16 cellular contexts compared by ENCODE assay signal in the genomic region with DNA sequence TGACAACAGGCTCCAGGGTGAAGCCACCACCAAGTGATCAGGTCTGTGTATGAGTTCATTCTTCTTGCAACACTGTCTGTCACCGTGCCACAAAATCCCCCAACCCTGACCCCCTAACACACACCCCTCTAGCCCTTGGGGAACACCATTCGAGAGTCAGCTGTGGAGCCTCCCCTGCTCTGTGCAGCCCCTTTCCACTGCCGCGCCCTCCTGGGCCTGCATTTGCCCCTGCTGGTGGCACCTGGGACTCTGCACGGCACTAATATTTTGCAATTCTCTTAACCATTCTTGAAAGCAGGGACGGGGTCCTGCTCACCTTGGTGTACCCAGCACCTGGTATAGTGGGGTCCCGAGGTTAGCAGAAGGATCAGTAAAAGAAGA.
A peak's percentile ranks its signal among the peaks of the same experiment; 100 is the strongest.
DNase-seq lines count a peak whose midpoint lies in the region; ATAC-seq, FAIRE-seq and TF ChIP-seq lines count a peak whose summit lies in the region.
"Had no signal": no experiment of that assay in that cellular context is flagged by ENCODE, and none has a peak within 500 bp of the region (broad histone marks: within the 10 kb centered on the region; RNA-seq: fewer than 3 reads in every experiment).

No MANE protein-coding gene starts in this region.

- H3K9ac ChIP-seq in adipocyte (ENCODE audit: low read length) (peak overlapping the region; percentile 78), HepG2 (ENCODE audit: insufficient read depth, low read depth, low read length) (no peak overlapping the region)

- H3K79me2 ChIP-seq in HepG2 (ENCODE audit: insufficient read depth, low read length) = peaks cover 14% of the 10 kb centered on the region

- H3K27ac Mint-ChIP-seq in type B pancreatic cell = no peak overlapping the region
- H3K27ac Mint-ChIP-seq: naive B cell had no signal

- DNase-seq in cardiac muscle cell (ENCODE audit: low read depth in 1 of 2, low spot score in 1 of 2) (no peak), left ventricle myocardium superior (no peak), adipocyte (ENCODE audit: low read depth) (no peak), HepG2 (ENCODE audit: low spot score) (no peak), type B pancreatic cell (ENCODE audit: extremely low spot score, unreplicated experiment) (peak; percentile 66), HuH-7.5 (ENCODE audit: low spot score) (no peak), T1000 (lab: John Stamatoyannopoulos, UW) (no peak)
- no peak for DNase-seq in stimulated activated naive CD8-positive, alpha-beta T cell treated with anti-CD3 and anti-CD28 coated beads, Interleukin-15, Interleukin-2, amounts not matched to agents 100 U/mL and 50 U/mL, for 24 hours
- DNase-seq: MM.1S, naive B cell, NCI-H345 had no signal

- BruUV-seq in HepG2 (replicated peaks; lab: Mats Ljungman, UMichigan) = no TSS peak

- H2AFZ ChIP-seq in HepG2 (ENCODE audit: low read length) = no peak overlapping the region

- no peak overlapping the region for H3K4me3 Mint-ChIP-seq in type B pancreatic cell
- H3K4me3 Mint-ChIP-seq: naive B cell had no signal

- H3K36me3 ChIP-seq in cardiac muscle cell (no peaks in the 10 kb centered on the region), adipocyte (ENCODE audit: control insufficient read depth, insufficient read depth, low read length, severe bottlenecking) (no peaks in the 10 kb centered on the region), HepG2 (replicated peaks in 1 of 2; ENCODE audit: control insufficient read depth in 1 of 2, insufficient read depth in 2 of 2, low read length in 2 of 2) (no peaks in the 10 kb centered on the region)

- no peaks in the 10 kb centered on the region for H3K9me3 Mint-ChIP-seq in type B pancreatic cell

- H3K9me3 ChIP-seq in cardiac muscle cell (ENCODE audit: low read depth) (no peaks in the 10 kb centered on the region), adipocyte (ENCODE audit: control insufficient read depth, low read length) (no peaks in the 10 kb centered on the region), HepG2 (ENCODE audit: low read length) (no peaks in the 10 kb centered on the region)

- intact Hi-C loops in left ventricle myocardium superior (cut with micrococcal nuclease) (no loop called here), HepG2 (cut with micrococcal nuclease; ENCODE audit: unreplicated experiment) (no loop called here)

- WGBS in HepG2 (ENCODE audit: low lambda C conversion rate) = 92% methylated on average over 7 of the region's 7 CpGs

- no peak for TF ChIP-seq RAD21 in HepG2 (CRISPR knock-in tag; IDR thresholded peaks at IDR 0.05)

- H3K4me2 ChIP-seq in HepG2 (ENCODE audit: low read depth, low read length) = no peak overlapping the region

- in situ Hi-C loops in HepG2 (cut with HindIII; ENCODE audit: extremely low pct_ligation_motif_present, low pct_unique_long_range_greater_than_20kb) = no loop called here

- CTCF ChIA-PET in HepG2 (lab: Yijun Ruan, JAX; ENCODE audit: low intra/inter-chr PET ratio, low total read pairs) = no interaction called here

- TF ChIP-seq EP300 in HepG2 (IDR thresholded peaks at IDR 0.05; ENCODE audit: low read depth in 2 of 2, low read length in 2 of 2) (no peak), HepG2 (CRISPR knock-in tag; IDR thresholded peaks at IDR 0.05; ENCODE audit: borderline replicate concordance) (no peak)

- POLR2A ChIA-PET in HepG2 (lab: Yijun Ruan, JAX) = no interaction called here

- H4K20me1 ChIP-seq in HepG2 (ENCODE audit: insufficient read depth, low read length) = peaks cover 42% of the 10 kb centered on the region; the same call in 1 of the 2 replicates

- ATAC-seq in left ventricle myocardium superior = no peak
- peak; percentile 47 for ATAC-seq in HepG2
- no peak for ATAC-seq in stimulated activated naive CD8-positive, alpha-beta T cell treated with anti-CD3 and anti-CD28 coated beads, Interleukin-15, Interleukin-2, amounts not matched to agents 100 U/mL and 50 U/mL, for 24 hours

- H3K36me3 Mint-ChIP-seq in type B pancreatic cell = no peaks in the 10 kb centered on the region

- TF ChIP-seq CTCF in cardiac muscle cell (IDR thresholded peaks at IDR 0.05; ENCODE audit: low read depth, low read length) = peak; percentile 3
- no peak for TF ChIP-seq CTCF in HepG2 (CRISPR knock-in tag; IDR thresholded peaks at IDR 0.05)
- TF ChIP-seq CTCF in type B pancreatic cell (conservative IDR thresholded peaks at IDR 0.05) = peak; percentile 51

- H3K27me3 ChIP-seq in cardiac muscle cell (no peaks in the 10 kb centered on the region), adipocyte (replicated peaks; ENCODE audit: control insufficient read depth, insufficient read depth, low read length) (no peaks in the 10 kb centered on the region), HepG2 (ENCODE audit: control insufficient read depth in 1 of 2, insufficient read depth in 2 of 2, low read length in 2 of 2) (no peaks in the 10 kb centered on the region)

- no peak for FAIRE-seq in HepG2 (lab: Jason Lieb, UNC)
- FAIRE-seq: bronchial epithelial cell, islet of Langerhans, RCC 7860 had no signal

- no peak overlapping the region for H3K4me3 ChIP-seq in cardiac muscle cell
- no peak overlapping the region for H3K4me3 ChIP-seq in adipocyte (ENCODE audit: low read length)
- no peak overlapping the region for H3K4me3 ChIP-seq in HepG2 (replicated peaks in 1 of 3; ENCODE audit: insufficient read depth in 1 of 3, low read depth in 2 of 3, low read length in 3 of 3)

- no peaks in the 10 kb centered on the region for H3K27me3 Mint-ChIP-seq in type B pancreatic cell

- no peak for TF ChIP-seq POLR2A in HepG2 (IDR thresholded peaks at IDR 0.05; ENCODE audit: insufficient read depth in 1 of 2, low read depth in 2 of 2, low read length in 2 of 2)

- H3K27ac ChIP-seq in cardiac muscle cell (no peak overlapping the region), HepG2 (ENCODE audit: extremely low read length, insufficient read depth, low read length) (no peak overlapping the region)
- H3K27ac ChIP-seq: C4-2B, HL-60 had no signal

- peaks cover 46% of the 10 kb centered on the region for H3K4me1 Mint-ChIP-seq in type B pancreatic cell (ENCODE audit: unreplicated experiment)

- H3K4me1 ChIP-seq in cardiac muscle cell (ENCODE audit: low read depth) (peaks cover 6% of the 10 kb centered on the region), adipocyte (ENCODE audit: control insufficient read depth, insufficient read depth, low read length) (peaks cover 69% of the 10 kb centered on the region), HepG2 (ENCODE audit: insufficient read depth, low read length) (peaks cover 17% of the 10 kb centered on the region)

TF ChIP-seq in HepG2, 621 proteins besides CTCF, POLR2A, EP300 and RAD21:
- no peak for TF ChIP-seq PCBP1 (IDR thresholded peaks at IDR 0.05; ENCODE audit: borderline replicate concordance, low read depth, low read length)
- TF ChIP-seq MXD4 (CRISPR knock-in tag; IDR thresholded peaks at IDR 0.05) = no peak
- no peak for TF ChIP-seq ARID2 (CRISPR knock-in tag; IDR thresholded peaks at IDR 0.05; ENCODE audit: borderline replicate concordance)
- no peak for TF ChIP-seq CENPT (CRISPR knock-in tag; IDR thresholded peaks at IDR 0.05; ENCODE audit: low read depth)
- no peak for TF ChIP-seq ZC3H13 (CRISPR knock-in tag; IDR thresholded peaks at IDR 0.05)
- TF ChIP-seq ZNF552 (CRISPR knock-in tag; IDR thresholded peaks at IDR 0.05; ENCODE audit: borderline replicate concordance) = no peak
- no peak for TF ChIP-seq NFE2L1 (CRISPR knock-in tag; IDR thresholded peaks at IDR 0.05; ENCODE audit: borderline replicate concordance)
- no peak for TF ChIP-seq ONECUT2 (CRISPR knock-in tag; IDR thresholded peaks at IDR 0.05)
TF ChIP-seq in HepG2: peak in this region for 0.
